Comparison of ENCODE assay signal across 12 cellular contexts in genomic region chr2:120619579-120619978, GRCh38.
"Had no signal": no experiment of that assay in that cellular context is flagged by ENCODE, and none has a peak within 500 bp of the region (broad histone marks: within the 10 kb centered on the region; RNA-seq: fewer than 3 reads in every experiment).

No MANE protein-coding gene starts in this region.

- H3K4me1 ChIP-seq: tibial nerve had no signal

- DNase-seq: activated CD4-positive, alpha-beta memory T cell treated with anti-CD3 and anti-CD28 coated beads for 36 hours; activated CD4-positive, alpha-beta T cell treated with anti-CD3 and anti-CD28 coated beads for 1 hour; activated naive CD4-positive, alpha-beta T cell; activated T-cell treated with anti-CD3 and anti-CD28 coated beads, Interleukin-2, amount 50 U/mL, for 72 hours; central memory CD4-positive, alpha-beta T cell; cortex of kidney; effector CD8-positive, alpha-beta T cell; hypothalamus; left cardiac atrium; nephron progenitor cell; T1000 had no signal

- H3K27me3 ChIP-seq: tibial nerve had no signal

- H3K4me3 ChIP-seq: tibial nerve had no signal

- H3K36me3 ChIP-seq: tibial nerve had no signal

- H3K27ac ChIP-seq: tibial nerve had no signal
